In genomic region chr11:60899021-60899936, GRCh38 we compare ENCODE assay signal across 1 cellular context.
A peak's percentile ranks its signal among the peaks of the same experiment; 100 is the strongest.
TF ChIP-seq lines count a peak whose summit lies in the region.

No MANE protein-coding gene starts in this region.

TF ChIP-seq in GM12878, 131 proteins besides CTCF, POLR2A, EP300 and RAD21:
- TF ChIP-seq IKZF1 (conservative IDR thresholded peaks at IDR 0.05) (peak; percentile 69), POLR2AphosphoS5 (IDR thresholded peaks at IDR 0.05; ENCODE audit: low read length) (peak; percentile 42; the same call in 1 of the 2 replicates), SRF (IDR thresholded peaks at IDR 0.05; ENCODE audit: low read depth in 2 of 2, low read length in 2 of 2) (no peak), EED (IDR thresholded peaks at IDR 0.05; ENCODE audit: low read depth) (peak; percentile 48; the same call in 1 of the 2 replicates), IKZF2 (IDR thresholded peaks at IDR 0.05) (peak; percentile 65 to 81; a peak in 3 of 4 replicates), SIN3A (IDR thresholded peaks at IDR 0.05; ENCODE audit: low read depth, low read length) (no peak), NBN (IDR thresholded peaks at IDR 0.05) (no peak), NKRF (conservative IDR thresholded peaks at IDR 0.05) (no peak), CHD4 (IDR thresholded peaks at IDR 0.05) (no peak), SMAD1 (IDR thresholded peaks at IDR 0.05; ENCODE audit: low read depth, partially characterized antibody) (no peak), ZZZ3 (IDR thresholded peaks at IDR 0.05; ENCODE audit: control insufficient read depth, insufficient read length, low read depth) (no peak), ZBTB33 (IDR thresholded peaks at IDR 0.05) (no peak), RUNX3 (IDR thresholded peaks at IDR 0.05; ENCODE audit: low read length) (0 out of 2 replicates have a peak, but pooled peaks have one; percentile 10), POU2F2 (IDR thresholded peaks at IDR 0.05; ENCODE audit: borderline replicate concordance, low read depth, low read length) (peak; percentile 35; the same call in 1 of the 3 replicates), RELB (IDR thresholded peaks at IDR 0.05; ENCODE audit: low read depth) (peak; percentile 61), SMC3 (IDR thresholded peaks at IDR 0.05; ENCODE audit: borderline replicate concordance, low read length) (peak; percentile 85), YY1 (IDR thresholded peaks at IDR 0.05; ENCODE audit: low read depth, low read length) (peak; percentile 55; the same call in 1 of the 2 replicates)
